ENCODE assay signal across 10 cellular contexts in genomic region chr2:66445076-66445724, GRCh38. TPM values are rescaled to one million over a fixed set of nuclear protein-coding genes. Genes with fewer than 3 reads are reported as not detected.
DNase-seq lines count a peak whose midpoint lies in the region; ATAC-seq and TF ChIP-seq lines count a peak whose summit lies in the region.
"Had no signal": no experiment of that assay in that cellular context is flagged by ENCODE, and none has a peak within 500 bp of the region (broad histone marks: within the 10 kb centered on the region; RNA-seq: fewer than 3 reads in every experiment).

No MANE protein-coding gene starts in this region.

- 2% methylated on average over 42 to 43 of the region's 43 CpGs for WGBS in ectodermal cell, 2 experiments
- WGBS in smooth muscle cell (ENCODE audit: low lambda C conversion rate), result 5% methylated on average over 41 of the region's 43 CpGs

- no peaks in the 10 kb centered on the region for H3K36me3 ChIP-seq in H7 (replicated peaks; ENCODE audit: control insufficient read depth, insufficient read depth, low read length)
- no peaks in the 10 kb centered on the region for H3K36me3 ChIP-seq in ectodermal cell (ENCODE audit: control insufficient read depth, insufficient read depth, low read length)
- no peaks in the 10 kb centered on the region for H3K36me3 ChIP-seq in kidney epithelial cell (ENCODE audit: control insufficient read depth, insufficient read depth, low read length)
- H3K36me3 ChIP-seq in smooth muscle cell (ENCODE audit: low read depth), result no peaks in the 10 kb centered on the region

- H3K27me3 ChIP-seq in H7 (ENCODE audit: control insufficient read depth, insufficient read depth, low read length) (peaks cover 75% of the 10 kb centered on the region), ectodermal cell (ENCODE audit: control insufficient read depth, insufficient read depth, low read length, poor library complexity, severe bottlenecking) (peaks cover 74% of the 10 kb centered on the region), kidney epithelial cell (ENCODE audit: control insufficient read depth, insufficient read depth, low read length) (peaks cover 41% of the 10 kb centered on the region), smooth muscle cell (ENCODE audit: low read depth) (no peaks in the 10 kb centered on the region)

- peak overlapping the region; percentile 96 for H3K4me2 ChIP-seq in smooth muscle cell

- peaks cover 36% of the 10 kb centered on the region for H3K4me1 ChIP-seq in ectodermal cell (ENCODE audit: control insufficient read depth, insufficient read depth, low read length)
- peaks cover 54% of the 10 kb centered on the region for H3K4me1 ChIP-seq in smooth muscle cell (ENCODE audit: low read depth)

- ATAC-seq in GM21717 (IDR thresholded peaks at IDR 0.05; ENCODE audit: unreplicated experiment) (no peak), GM18858 (IDR thresholded peaks at IDR 0.05; ENCODE audit: unreplicated experiment) (no peak)

- peak; percentile 73 for DNase-seq in H7
- no peak for DNase-seq in kidney epithelial cell (ENCODE audit: low read depth)
- DNase-seq in smooth muscle cell (lab: John Stamatoyannopoulos, UW; ENCODE audit: unreplicated experiment), result no peak
- no peak for DNase-seq in inferior parietal cortex (ENCODE audit: extremely low spot score)
- no peak for DNase-seq in GM10266 (ENCODE audit: extremely low spot score)
- DNase-seq: DMS153, NCI-H187 had no signal

- peak; percentile 19 for TF ChIP-seq CTCF in kidney epithelial cell (IDR thresholded peaks at IDR 0.05; ENCODE audit: insufficient read depth, low read length, poor library complexity, severe bottlenecking)
- TF ChIP-seq CTCF in smooth muscle cell (IDR thresholded peaks at IDR 0.05; ENCODE audit: borderline replicate concordance, insufficient read depth, poor library complexity, severe bottlenecking), result peak; percentile 13
- TF ChIP-seq CTCF in GM10266 (IDR thresholded peaks at IDR 0.05; ENCODE audit: control insufficient read depth, insufficient read depth, low read depth, missing control alignments), result no peak

- peak overlapping the region; percentile 27 for H3K4me3 ChIP-seq in H7 (ENCODE audit: insufficient read depth, low read depth, low read length)
- H3K4me3 ChIP-seq in ectodermal cell (ENCODE audit: insufficient read depth, low read depth, low read length), result peak overlapping the region; percentile 34
- H3K4me3 ChIP-seq in kidney epithelial cell (ENCODE audit: low read depth, low read length), result peak overlapping the region; percentile 18
- H3K4me3 ChIP-seq in smooth muscle cell, result peak overlapping the region; percentile 53

- peak overlapping the region; percentile 86 for H2AFZ ChIP-seq in smooth muscle cell (ENCODE audit: low read depth)

- peaks cover 99% of the 10 kb centered on the region for H3K79me2 ChIP-seq in smooth muscle cell (ENCODE audit: low read depth)

- peak overlapping the region; percentile 78 for H3K9ac ChIP-seq in smooth muscle cell (ENCODE audit: low read depth)

- H3K9me3 ChIP-seq in ectodermal cell (ENCODE audit: control insufficient read depth, low read length) (no peaks in the 10 kb centered on the region), smooth muscle cell (replicated peaks; ENCODE audit: low read depth) (no peaks in the 10 kb centered on the region)

- no peaks in the 10 kb centered on the region for H3F3A ChIP-seq in smooth muscle cell (ENCODE audit: low read depth)

- no peaks in the 10 kb centered on the region for H4K20me1 ChIP-seq in smooth muscle cell (ENCODE audit: low read depth)

- H3K27ac ChIP-seq in ectodermal cell (ENCODE audit: insufficient read depth, low read depth, low read length, poor library complexity, severe bottlenecking) (no peak overlapping the region), smooth muscle cell (ENCODE audit: low read depth) (peak overlapping the region; percentile 79)

RNA-seq across cellular contexts. Expression of gene MEIS1, which starts 10.3 kb away (rescaled TPM):
- total RNA-seq in H7 (2014; rRNA removed; shearing (Covaris generic)), result 0.15 and 0.28 TPM in 2 replicates
- 21.8 TPM for polyA plus RNA-seq in ectodermal cell (2013, experiment 1 of 4)
- 16.3 TPM for polyA plus RNA-seq in ectodermal cell (2013, experiment 2 of 4)
- polyA plus RNA-seq in ectodermal cell (2013, experiment 3 of 4), result 25.2 TPM
- 23.8 TPM for polyA plus RNA-seq in ectodermal cell (2013, experiment 4 of 4)
- total RNA-seq in kidney epithelial cell (3.6 and 8.2 TPM in 2 replicates), smooth muscle cell (14.6 and 15.6 TPM in 2 replicates)
- 15.8 and 18.1 TPM in 2 replicates for polyA plus RNA-seq in smooth muscle cell
